ENCODE assay signal across 9 cellular contexts in genomic region chr7:137847418-137848050, GRCh38. TPM values are rescaled to one million over a fixed set of nuclear protein-coding genes. Genes with fewer than 3 reads are reported as not detected.
A peak's percentile ranks its signal among the peaks of the same experiment; 100 is the strongest.
DNase-seq lines count a peak whose midpoint lies in the region; ATAC-seq and TF ChIP-seq lines count a peak whose summit lies in the region.
"Had no signal": no experiment of that assay in that cellular context is flagged by ENCODE, and none has a peak within 500 bp of the region (broad histone marks: within the 10 kb centered on the region; RNA-seq: fewer than 3 reads in every experiment).

No MANE protein-coding gene starts in this region.

- H3K9me3 Mint-ChIP-seq in CD4-positive, alpha-beta T cell: no peaks in the 10 kb centered on the region
- H3K9me3 Mint-ChIP-seq in H9: no peaks in the 10 kb centered on the region

- TF ChIP-seq CTCF in CD4-positive, alpha-beta T cell (IDR thresholded peaks at IDR 0.05): no peak
- no peak for TF ChIP-seq CTCF in H9 (conservative IDR thresholded peaks at IDR 0.05)
- TF ChIP-seq CTCF in neural cell (IDR thresholded peaks at IDR 0.05; ENCODE audit: poor library complexity, severe bottlenecking): no peak
- TF ChIP-seq CTCF in Peyer's patch (IDR thresholded peaks at IDR 0.05): no peak
- no peak for TF ChIP-seq CTCF in colonic mucosa (IDR thresholded peaks at IDR 0.05)

- H4K20me1 ChIP-seq in H9 (ENCODE audit: control insufficient read depth, insufficient read depth, insufficient read length) (no peaks in the 10 kb centered on the region), neural cell (ENCODE audit: insufficient read depth) (no peaks in the 10 kb centered on the region)

- peak overlapping the region; percentile 32 for H3K4me3 Mint-ChIP-seq in CD4-positive, alpha-beta T cell
- peak overlapping the region; percentile 59 to 76 for H3K4me3 Mint-ChIP-seq in H9

- H2BK15ac ChIP-seq in H9 (ENCODE audit: low read depth, low read length): no peak overlapping the region

- no peak overlapping the region for H3T11ph ChIP-seq in H9 (ENCODE audit: low read length)

- no peak for DNase-seq in CD4-positive, alpha-beta T cell
- DNase-seq in H9 (peak; percentile 50), foreskin melanocyte (no peak), Peyer's patch (no peak), dermis blood vessel endothelial cell (no peak), colonic mucosa (no peak)
- DNase-seq: right lobe of liver had no signal

- H3K4me3 ChIP-seq in ectodermal cell (ENCODE audit: insufficient read depth, low read depth, low read length) (peak overlapping the region; percentile 31), neural cell (ENCODE audit: low read length) (peak overlapping the region; percentile 95), Peyer's patch (peak overlapping the region in 2 of 4 donors; percentile 33 to 42), colonic mucosa (no peak overlapping the region)

- H3K4ac ChIP-seq in H9 (ENCODE audit: low read depth, low read length): no peak overlapping the region

- H3K9me2 ChIP-seq in neural cell (ENCODE audit: insufficient read depth, low read length): no peaks in the 10 kb centered on the region

- no peak overlapping the region for H2BK12ac ChIP-seq in H9 (ENCODE audit: insufficient read length, low read depth, low read length)

- no peak overlapping the region for H2BK5ac ChIP-seq in H9 (ENCODE audit: insufficient read length, low read length)

- no peak overlapping the region for H2BK120ac ChIP-seq in H9 (ENCODE audit: low read depth, low read length, poor library complexity, severe bottlenecking)

- CTCF ChIA-PET in CD4-positive, alpha-beta T cell (lab: Charles Lee): no interaction called here

- H3K9ac ChIP-seq in H9 (ENCODE audit: extremely low read depth, insufficient read length, low read length) (no peak overlapping the region), neural cell (ENCODE audit: low read length) (peak overlapping the region; percentile 92), colonic mucosa (ENCODE audit: low read depth in 2 of 2, low read length in 2 of 2) (no peak overlapping the region)

- H3K4me1 Mint-ChIP-seq in CD4-positive, alpha-beta T cell (ENCODE audit: low read depth): no peaks in the 10 kb centered on the region
- H3K4me1 Mint-ChIP-seq in H9: peaks cover 16 to 27% of the 10 kb centered on the region in 2 experiments

- no peaks in the 10 kb centered on the region for H3K79me2 ChIP-seq in H9 (ENCODE audit: insufficient read depth, low read length)
- peaks cover 29% of the 10 kb centered on the region for H3K79me2 ChIP-seq in neural cell (replicated peaks; ENCODE audit: insufficient read depth, low read length)

- H4K5ac ChIP-seq in H9 (ENCODE audit: insufficient read length, low read depth, low read length): no peak overlapping the region

- no peak for TF ChIP-seq EP300 in neural cell (conservative IDR thresholded peaks at IDR 0.05; ENCODE audit: poor library complexity, severe bottlenecking)

- H2BK20ac ChIP-seq in H9 (ENCODE audit: low read depth, low read length, poor library complexity, severe bottlenecking): no peak overlapping the region

- TF ChIP-seq POLR2A in Peyer's patch (IDR thresholded peaks at IDR 0.05): no peak

- H4K91ac ChIP-seq in H9 (ENCODE audit: insufficient read length, low read depth, low read length): no peak overlapping the region

- H3K4me2 ChIP-seq in H9 (ENCODE audit: insufficient read depth, insufficient read length, low read length) (peak overlapping the region; percentile 71), neural cell (ENCODE audit: low read length) (peak overlapping the region; percentile 81)

- no peaks in the 10 kb centered on the region for H3K36me3 Mint-ChIP-seq in CD4-positive, alpha-beta T cell (ENCODE audit: low read depth)
- H3K36me3 Mint-ChIP-seq in H9 (ENCODE audit: insufficient read depth in 1 of 3, low read depth in 3 of 3): no peaks in the 10 kb centered on the region; a peak in 1 of 7 replicates

- TF ChIP-seq RAD21 in neural cell (conservative IDR thresholded peaks at IDR 0.05): peak; percentile 32

- POLR2A ChIA-PET in CD4-positive, alpha-beta T cell (lab: Charles Lee): no interaction called here

- H3K27ac ChIP-seq in CD4-positive, alpha-beta T cell (ENCODE audit: low read depth, low read length): no peak overlapping the region
- H3K27ac ChIP-seq in H9 (ENCODE audit: insufficient read length, low read depth, low read length) (no peak overlapping the region), ectodermal cell (ENCODE audit: insufficient read depth, low read depth, low read length, poor library complexity, severe bottlenecking) (no peak overlapping the region), neural cell (ENCODE audit: low read length) (peak overlapping the region; percentile 84), Peyer's patch (no peak overlapping the region), colonic mucosa (no peak overlapping the region)
- H3K27ac ChIP-seq: right lobe of liver had no signal

- WGBS in H9 (ENCODE audit: extremely low coverage, insufficient read length, low lambda C conversion rate): no CpG with 5 or more reads among the region's 31 CpGs
- 25 to 26% methylated on average over 31 of the region's 31 CpGs for WGBS in ectodermal cell, 2 experiments

- no peaks in the 10 kb centered on the region for H3K9me3 ChIP-seq in CD4-positive, alpha-beta T cell (ENCODE audit: control insufficient read depth, low read length)
- H3K9me3 ChIP-seq in H9 (ENCODE audit: control insufficient read depth, low read depth, low read length) (no peaks in the 10 kb centered on the region), ectodermal cell (ENCODE audit: control insufficient read depth, low read length) (no peaks in the 10 kb centered on the region), neural cell (ENCODE audit: low read length) (no peaks in the 10 kb centered on the region), Peyer's patch (no peaks in the 10 kb centered on the region), colonic mucosa (no peaks in the 10 kb centered on the region)
- H3K9me3 ChIP-seq: right lobe of liver had no signal

- H3K4me1 ChIP-seq in H9 (ENCODE audit: insufficient read depth, low read length) (0 out of 2 replicates have a peak, but pooled peaks cover 3% of the 10 kb centered on the region), ectodermal cell (ENCODE audit: control insufficient read depth, insufficient read depth, low read length) (peaks cover 3% of the 10 kb centered on the region), Peyer's patch (peaks cover 0 to 6% (median 2%) of the 10 kb centered on the region in 4 donors), colonic mucosa (no peaks in the 10 kb centered on the region)

- H3K23me2 ChIP-seq in H9 (ENCODE audit: insufficient read length, low read depth, low read length, poor library complexity, severe bottlenecking): peaks cover 10% of the 10 kb centered on the region

- no peak overlapping the region for H3K27ac Mint-ChIP-seq in CD4-positive, alpha-beta T cell
- no peak overlapping the region for H3K27ac Mint-ChIP-seq in H9

- intact Hi-C loops in CD4-positive, alpha-beta T cell (cut with DNase I, micrococcal nuclease): no loop called here
- intact Hi-C loops in colonic mucosa (cut with DNase I): no loop called here

- H3K27me3 ChIP-seq in CD4-positive, alpha-beta T cell (ENCODE audit: control insufficient read depth, insufficient read depth, low read length): peaks cover 57% of the 10 kb centered on the region
- H3K27me3 ChIP-seq in H9 (ENCODE audit: insufficient read depth, low read length): peaks cover 29% of the 10 kb centered on the region
- peaks cover 59% of the 10 kb centered on the region for H3K27me3 ChIP-seq in ectodermal cell (ENCODE audit: control insufficient read depth, insufficient read depth, low read length, poor library complexity, severe bottlenecking)
- no peaks in the 10 kb centered on the region for H3K27me3 ChIP-seq in neural cell (ENCODE audit: insufficient read depth, low read depth, low read length)
- peaks cover 0 to 8% of the 10 kb centered on the region in 2 donors for H3K27me3 ChIP-seq in Peyer's patch
- H3K27me3 ChIP-seq in colonic mucosa: peaks cover 21% of the 10 kb centered on the region

- no peaks in the 10 kb centered on the region for H3F3A ChIP-seq in neural cell (ENCODE audit: insufficient read depth, low read length, poor library complexity, severe bottlenecking)

- H3K36me3 ChIP-seq in ectodermal cell (ENCODE audit: control insufficient read depth, insufficient read depth, low read length) (no peaks in the 10 kb centered on the region), neural cell (ENCODE audit: insufficient read depth, low read length) (no peaks in the 10 kb centered on the region), Peyer's patch (no peaks in the 10 kb centered on the region), colonic mucosa (no peaks in the 10 kb centered on the region)
- H3K36me3 ChIP-seq: right lobe of liver had no signal

- H3K79me1 ChIP-seq in H9 (ENCODE audit: insufficient read depth, low read depth, low read length, poor library complexity, severe bottlenecking): no peaks in the 10 kb centered on the region

- H2AK5ac ChIP-seq in H9 (ENCODE audit: insufficient read length, low read length): no peak overlapping the region

- ATAC-seq in CD4-positive, alpha-beta T cell (ENCODE audit: poor library complexity): no peak

- no peak overlapping the region for H2AFZ ChIP-seq in H9 (ENCODE audit: low read length)
- H2AFZ ChIP-seq in neural cell (ENCODE audit: low read depth, low read length): peak overlapping the region; percentile 82

- H3K27me3 Mint-ChIP-seq in CD4-positive, alpha-beta T cell: peaks cover 82% of the 10 kb centered on the region
- H3K27me3 Mint-ChIP-seq in H9 (ENCODE audit: low read depth): peaks cover 63% of the 10 kb centered on the region

- H4K8ac ChIP-seq in H9 (replicated peaks; ENCODE audit: insufficient read length, low read depth, low read length): no peak overlapping the region

- no peak overlapping the region for H3K18ac ChIP-seq in H9 (ENCODE audit: insufficient read length, low read depth, low read length)

- no peak overlapping the region for H3K14ac ChIP-seq in H9 (ENCODE audit: insufficient read depth, low read length)

- H3K23ac ChIP-seq in H9 (ENCODE audit: insufficient read length, low read depth, low read length): no peak overlapping the region

- no peak overlapping the region for H3K56ac ChIP-seq in H9 (ENCODE audit: insufficient read length, low read depth, low read length)

TF ChIP-seq in neural cell, 6 proteins besides CTCF, POLR2A, EP300 and RAD21 (continues in another document):
- TF ChIP-seq POLR2AphosphoS5 (IDR thresholded peaks at IDR 0.05) (no peak), EZH2 (IDR thresholded peaks at IDR 0.05; ENCODE audit: borderline replicate concordance, insufficient read depth, low read length, poor library complexity, severe bottlenecking) (no peak), TAF1 (IDR thresholded peaks at IDR 0.05; ENCODE audit: low read depth) (no peak)

RNA-seq across cellular contexts. Expression of gene DGKI, which starts 0.8 kb away (rescaled TPM):
- not detected for total RNA-seq in CD4-positive, alpha-beta T cell
- total RNA-seq in H9 (2021) (0.55 and 0.77 TPM in 2 replicates), Peyer's patch (under 1 TPM in 3 of 4 donors, not detected in 1; 0.19 to 0.40 (median 0.35) TPM), dermis blood vessel endothelial cell (2.7 and 3.9 TPM in 2 replicates), colonic mucosa (under 1 TPM; 0.35 to 0.67 TPM)
- polyA plus RNA-seq in ectodermal cell (2013, experiment 1 of 4): 1.7 TPM
- polyA plus RNA-seq in ectodermal cell (2013, experiment 2 of 4): 1.1 TPM
- 1.0 TPM for polyA plus RNA-seq in ectodermal cell (2013, experiment 3 of 4)
- 0.77 TPM for polyA plus RNA-seq in ectodermal cell (2013, experiment 4 of 4)
- 15.7 and 15.8 TPM in 2 replicates for polyA plus RNA-seq in neural cell
- 85.0 and 91.0 TPM in 2 replicates for polyA minus RNA-seq in neural cell
